In the genomic region with DNA sequence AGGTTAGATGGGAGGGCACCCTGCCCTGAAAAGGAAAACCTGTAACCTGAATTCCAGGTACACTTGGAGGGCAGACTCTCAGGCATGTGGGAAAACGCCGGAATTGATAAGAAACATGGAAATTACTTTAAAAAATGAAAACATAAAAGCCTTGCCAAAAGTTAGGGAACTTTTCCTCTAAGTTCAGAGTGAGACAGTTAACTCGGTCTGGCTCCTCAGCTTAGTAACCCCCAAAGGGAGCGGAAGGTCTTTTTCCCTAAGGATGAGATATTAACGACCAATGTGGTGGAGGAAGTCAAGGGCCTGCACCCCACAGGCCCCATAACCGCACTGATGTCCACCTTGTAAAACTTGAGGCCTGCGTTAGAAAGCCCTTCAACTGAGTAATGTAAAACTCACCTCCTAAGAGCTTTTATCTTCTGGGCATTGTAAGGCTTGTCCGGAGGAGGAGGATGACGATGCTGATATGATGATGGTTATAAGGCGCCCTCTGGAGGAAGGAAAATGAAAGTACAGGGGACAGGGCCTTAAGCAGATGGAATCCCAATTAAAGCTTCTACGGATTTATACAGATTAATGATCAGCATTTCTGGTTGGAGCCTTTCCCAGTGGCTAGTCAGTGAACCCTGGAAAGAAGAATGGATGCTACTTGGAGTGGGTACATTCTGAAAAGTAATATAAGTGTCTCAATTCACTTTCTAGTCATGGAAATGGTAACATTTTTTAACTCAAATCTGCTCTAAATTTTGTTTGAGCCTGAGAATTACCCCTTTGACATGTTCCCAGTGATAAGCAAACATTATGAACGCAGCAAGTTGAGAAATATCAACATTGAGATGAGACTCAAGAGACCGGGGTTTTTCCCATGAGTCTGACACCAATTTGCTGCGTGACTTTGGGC, we compare ENCODE assay signal across 8 cellular contexts. TPM values are rescaled to one million over a fixed set of nuclear protein-coding genes. Genes with fewer than 3 reads are reported as not detected.
A peak's percentile ranks its signal among the peaks of the same experiment; 100 is the strongest.
DNase-seq lines count a peak whose midpoint lies in the region; ATAC-seq, FAIRE-seq and TF ChIP-seq lines count a peak whose summit lies in the region.

No MANE protein-coding gene starts in this region.

- H3K27me3 ChIP-seq in Peyer's patch (no peaks in the 10 kb centered on the region), kidney epithelial cell (ENCODE audit: control insufficient read depth, insufficient read depth, low read length) (no peaks in the 10 kb centered on the region), stomach (peaks cover 0 to 18% (median 11%) of the 10 kb centered on the region in 3 donors)

- DNase-seq in Right ventricle myocardium inferior (ENCODE audit: missing footprints): no peak
- DNase-seq in cardiac septum (ENCODE audit: low spot score): no peak
- DNase-seq in H54 (ENCODE audit: insufficient read length, low spot score): peak; percentile 44
- peak; percentile 67 for DNase-seq in KBM-7
- DNase-seq in Peyer's patch: peak in 2 of 3 donors; percentile 38 to 55
- DNase-seq in central memory CD8-positive, alpha-beta T cell (ENCODE audit: low spot score in 2 of 2): no peak
- peak; percentile 47 for DNase-seq in kidney epithelial cell (ENCODE audit: low read depth)
- DNase-seq in stomach: peak; percentile 28

- peaks cover 9% of the 10 kb centered on the region for H3K4me1 Mint-ChIP-seq in central memory CD8-positive, alpha-beta T cell

- H3K9me3 ChIP-seq in Peyer's patch: no peaks in the 10 kb centered on the region
- no peaks in the 10 kb centered on the region for H3K9me3 ChIP-seq in stomach

- H3K4me3 Mint-ChIP-seq in central memory CD8-positive, alpha-beta T cell: peak overlapping the region; percentile 19

- H3K4me1 ChIP-seq in Peyer's patch (no peaks in the 10 kb centered on the region), stomach (peaks cover 0 to 57% (median 29%) of the 10 kb centered on the region in 4 donors)

- no peak overlapping the region for H3K27ac Mint-ChIP-seq in central memory CD8-positive, alpha-beta T cell (ENCODE audit: low read depth)

- TF ChIP-seq EP300 in stomach (IDR thresholded peaks at IDR 0.05): no peak

- peak; percentile 85 for FAIRE-seq in H54 (lab: Jason Lieb, UNC)

- H3K4me3 ChIP-seq in Peyer's patch: peak overlapping the region; percentile 35 to 48 (median 42)
- H3K4me3 ChIP-seq in kidney epithelial cell (ENCODE audit: low read depth, low read length): peak overlapping the region; percentile 35
- peak overlapping the region; percentile 43 to 52 (median 50) for H3K4me3 ChIP-seq in stomach

- TF ChIP-seq CTCF in Peyer's patch (IDR thresholded peaks at IDR 0.05) (peak; percentile 30 to 75 (median 62)), kidney epithelial cell (IDR thresholded peaks at IDR 0.05; ENCODE audit: insufficient read depth, low read length, poor library complexity, severe bottlenecking) (peak; percentile 65), stomach (IDR thresholded peaks at IDR 0.05) (peak in 5 of 7 experiments; percentile 59 to 78 (median 72))

- H3K27me3 Mint-ChIP-seq in central memory CD8-positive, alpha-beta T cell: peaks cover 58% of the 10 kb centered on the region

- intact Hi-C loops in Right ventricle myocardium inferior (cut with DNase I): loop anchor here (1.0 kb wide), 2 partner anchors 20 to 99 kb away; no protein-coding TSS in a partner anchor
- intact Hi-C loops in cardiac septum (cut with DNase I): loop anchor here (2.0 kb wide), 1 partner anchor 99 kb away; no protein-coding TSS in a partner anchor
- intact Hi-C loops in stomach (cut with DNase I; ENCODE audit: low total_unique reads): no loop called here

- ATAC-seq in Right ventricle myocardium inferior: peak; percentile 76
- ATAC-seq in central memory CD8-positive, alpha-beta T cell (replicated peaks; ENCODE audit: extremely low read depth, poor library complexity, severe bottlenecking): peak; percentile 39

- no peaks in the 10 kb centered on the region for H3K36me3 Mint-ChIP-seq in central memory CD8-positive, alpha-beta T cell (ENCODE audit: insufficient read depth)

- in situ Hi-C loops in KBM-7 (cut with MboI; ENCODE audit: low pct_unique_long_range_greater_than_20kb, low sequenced_read_pairs): no loop called here

- H3K9me3 Mint-ChIP-seq in central memory CD8-positive, alpha-beta T cell: no peaks in the 10 kb centered on the region

- H3K27ac ChIP-seq in Peyer's patch (peak overlapping the region; percentile 42 to 91 (median 72)), stomach (peak overlapping the region; percentile 62 to 89 (median 86))

- 11 to 19% (median 15%) methylated on average over 14 of the region's 14 CpGs for WGBS in stomach, 5 donors

- H3K36me3 ChIP-seq in Peyer's patch (no peaks in the 10 kb centered on the region), kidney epithelial cell (ENCODE audit: control insufficient read depth, insufficient read depth, low read length) (no peaks in the 10 kb centered on the region), stomach (no peaks in the 10 kb centered on the region)

- no peak; the same call in 1 of the 2 replicates for TF ChIP-seq POLR2A in H54 (IDR thresholded peaks at IDR 0.05; ENCODE audit: low read depth, low read length)
- no peak for TF ChIP-seq POLR2A in Peyer's patch (IDR thresholded peaks at IDR 0.05)
- no peak for TF ChIP-seq POLR2A in stomach (IDR thresholded peaks at IDR 0.05)

RNA-seq across cellular contexts. Expression of a gene that starts 0.7 kb away (rescaled TPM):
- total RNA-seq in Right ventricle myocardium inferior: 96.6 TPM
- 170 TPM for total RNA-seq in cardiac septum
- 100 to 1,000 TPM in 1 of 4 donors, 10 to 100 TPM in 3; 28.0 to 404 (median 59.1) TPM for total RNA-seq in Peyer's patch
- 10.8 and 11.2 TPM in 2 replicates for total RNA-seq in kidney epithelial cell
- total RNA-seq in stomach: 1,000 to 10,000 TPM in 2 of 5 donors, 100 to 1,000 TPM in 2, 10 to 100 TPM in 1; 30.9 to 3,975 (median 234) TPM
- 10 to 100 TPM; 32.2 to 51.6 (median 48.3) TPM for polyA plus RNA-seq in stomach

Comparison
In these comparisons a context has a peak if more than half of its experiments do, and no peak if none do; other contexts are left out.
1. DNase-seq: peak in H54 (single experiment), KBM-7 (single experiment), Peyer's patch (2 of 3), kidney epithelial cell (single experiment) and stomach (single experiment); none in Right ventricle myocardium inferior (single experiment), cardiac septum (single experiment) and central memory CD8-positive, alpha-beta T cell (0 of 2).
2. Peak in every context shown above with its lines, with median percentiles within 50 percentile points of each other: H3K4me3 ChIP-seq and CTCF ChIP-seq.